Comparison of ENCODE assay signal across 9 cellular contexts in the genomic region with DNA sequence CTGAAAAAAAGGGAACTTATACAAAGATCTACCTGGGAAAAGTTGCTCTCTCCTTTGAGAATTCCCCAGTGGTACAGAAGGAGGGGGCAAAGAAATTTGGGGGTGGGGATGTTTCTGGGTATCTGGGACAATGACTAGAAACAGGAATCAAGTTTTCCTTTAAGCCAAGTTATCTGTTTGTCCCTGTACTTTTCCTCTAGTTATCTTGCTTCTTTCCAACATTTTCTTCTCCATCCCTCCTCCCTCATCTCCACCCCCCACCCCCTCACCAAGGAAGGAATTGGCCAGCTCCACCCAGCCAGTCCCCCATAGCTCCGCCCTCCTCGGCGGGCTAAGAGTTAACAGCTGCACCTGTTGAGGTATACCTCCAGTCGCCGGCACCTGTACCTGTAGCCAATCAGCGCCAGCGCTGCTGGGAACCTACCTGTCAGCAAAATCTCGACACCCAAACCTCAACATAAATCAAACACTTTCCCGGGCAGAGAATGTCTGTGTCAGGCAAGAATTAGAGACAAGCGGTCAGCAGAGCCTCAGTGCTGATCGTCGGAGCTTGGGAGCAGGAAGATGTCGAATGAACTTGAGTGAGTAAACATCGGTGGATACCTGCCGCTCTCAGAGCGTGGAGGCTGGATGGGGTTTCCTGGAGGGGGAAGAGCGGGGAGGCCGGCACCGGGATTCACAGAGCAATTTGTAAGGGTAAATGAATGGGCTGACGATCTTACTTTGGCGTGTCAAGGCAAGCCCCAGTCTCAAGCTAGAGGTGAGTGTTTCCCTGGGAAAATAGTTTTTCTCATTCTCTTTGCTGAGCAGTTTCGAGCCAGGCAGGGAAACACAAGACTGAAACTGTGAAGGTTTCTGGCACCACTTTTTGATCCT. TPM values are rescaled to one million over a fixed set of nuclear protein-coding genes. Genes with fewer than 3 reads are reported as not detected.
A peak's percentile ranks its signal among the peaks of the same experiment; 100 is the strongest.
DNase-seq lines count a peak whose midpoint lies in the region; ATAC-seq and TF ChIP-seq lines count a peak whose summit lies in the region.
"Had no signal": no experiment of that assay in that cellular context is flagged by ENCODE, and none has a peak within 500 bp of the region (broad histone marks: within the 10 kb centered on the region; RNA-seq: fewer than 3 reads in every experiment).

A gene (plus strand): TSS at position 370 of the 876 bp plus-strand sequence. CDS start 195 bp downstream, at position 565.

- H3K4me1 Mint-ChIP-seq in WTC11 = peaks cover 51% of the 10 kb centered on the region

- intact Hi-C loops in upper lobe of right lung (cut with DNase I) = no loop called here

- no peaks in the 10 kb centered on the region for H3K36me3 ChIP-seq in iPS-20b (ENCODE audit: insufficient read depth, low read depth, low read length)
- no peaks in the 10 kb centered on the region for H3K36me3 ChIP-seq in upper lobe of right lung

- CTCF ChIA-PET in WTC11 (lab: Charles Lee) = interaction anchor here (0.5 to 6.1 kb wide), 13 partner anchors 11 to 176 kb away, joined by 3 to 39 read pairs (median 5); no protein-coding TSS in a partner anchor

- no peak within 1 kb of the TSS for H3K27ac ChIP-seq in iPS-20b (ENCODE audit: low read length)
- no peak within 1 kb of the TSS for H3K27ac ChIP-seq in upper lobe of right lung

- H3K9me3 ChIP-seq in iPS-20b (ENCODE audit: insufficient read depth, low read depth, low read length) (no peaks in the 10 kb centered on the region), upper lobe of right lung (no peaks in the 10 kb centered on the region)

- ATAC-seq in WTC11 (peak; percentile 94), upper lobe of right lung (peak; percentile 48), HG03520 (IDR thresholded peaks at IDR 0.05; ENCODE audit: unreplicated experiment) (no peak), HG03571 (IDR thresholded peaks at IDR 0.05; ENCODE audit: unreplicated experiment) (no peak)

- DNase-seq in activated naive CD4-positive, alpha-beta T cell treated with Interleukin-2 at 50 U/mL for 16 hours = peak; percentile 9
- DNase-seq in activated naive CD4-positive, alpha-beta T cell (lab: John Stamatoyannopoulos, UW) = no peak
- DNase-seq in WTC11 (ENCODE audit: low spot score) (peak; percentile 90), upper lobe of right lung (peak; percentile 67)
- no peak for DNase-seq in stimulated activated CD4-positive, alpha-beta T cell treated with anti-CD3 and anti-CD28 coated beads, Interleukin-12 subunit alpha, Interleukin-12 subunit beta, amount 100 ng/mL, for 4 hours
- DNase-seq: NCI-H446 treated with DMSO at 0.1 percent for 48 hours had no signal

- POLR2A ChIA-PET in WTC11 (lab: Charles Lee) = interaction anchor here (0.6 to 1.3 kb wide), 6 partner anchors 9 to 703 kb away, joined by 3 to 7 read pairs (median 4); no protein-coding TSS in a partner anchor

- H3K9ac ChIP-seq in iPS-20b (ENCODE audit: low read depth, low read length) = no peak within 1 kb of the TSS

- no peaks in the 10 kb centered on the region for H3K36me3 Mint-ChIP-seq in WTC11

- H3K27ac Mint-ChIP-seq in WTC11 = peak within 1 kb of the TSS; percentile 68

- H3K4me3 ChIP-seq in iPS-20b (ENCODE audit: low read length) (peak within 1 kb of the TSS; percentile 64), upper lobe of right lung (no peak within 1 kb of the TSS)

- peaks cover 59% of the 10 kb centered on the region for H3K27me3 ChIP-seq in iPS-20b (ENCODE audit: insufficient read depth, low read length)
- H3K27me3 ChIP-seq in upper lobe of right lung = peaks cover 10% of the 10 kb centered on the region

- H3K4me3 Mint-ChIP-seq in WTC11 = peak within 1 kb of the TSS; percentile 71

- peaks cover 33% of the 10 kb centered on the region for H3K4me1 ChIP-seq in iPS-20b (ENCODE audit: insufficient read depth, low read length)
- peaks cover 14% of the 10 kb centered on the region for H3K4me1 ChIP-seq in upper lobe of right lung

- peaks cover 46% of the 10 kb centered on the region for H3K27me3 Mint-ChIP-seq in WTC11 (ENCODE audit: low read depth)

- H3K9me3 Mint-ChIP-seq in WTC11 = no peaks in the 10 kb centered on the region

- TF ChIP-seq CTCF in WTC11 (IDR thresholded peaks at IDR 0.05) (no peak), upper lobe of right lung (IDR thresholded peaks at IDR 0.05) (no peak)

TF ChIP-seq in WTC11, 78 proteins besides CTCF, POLR2A, EP300 and RAD21:
- TF ChIP-seq, protein P1, sequence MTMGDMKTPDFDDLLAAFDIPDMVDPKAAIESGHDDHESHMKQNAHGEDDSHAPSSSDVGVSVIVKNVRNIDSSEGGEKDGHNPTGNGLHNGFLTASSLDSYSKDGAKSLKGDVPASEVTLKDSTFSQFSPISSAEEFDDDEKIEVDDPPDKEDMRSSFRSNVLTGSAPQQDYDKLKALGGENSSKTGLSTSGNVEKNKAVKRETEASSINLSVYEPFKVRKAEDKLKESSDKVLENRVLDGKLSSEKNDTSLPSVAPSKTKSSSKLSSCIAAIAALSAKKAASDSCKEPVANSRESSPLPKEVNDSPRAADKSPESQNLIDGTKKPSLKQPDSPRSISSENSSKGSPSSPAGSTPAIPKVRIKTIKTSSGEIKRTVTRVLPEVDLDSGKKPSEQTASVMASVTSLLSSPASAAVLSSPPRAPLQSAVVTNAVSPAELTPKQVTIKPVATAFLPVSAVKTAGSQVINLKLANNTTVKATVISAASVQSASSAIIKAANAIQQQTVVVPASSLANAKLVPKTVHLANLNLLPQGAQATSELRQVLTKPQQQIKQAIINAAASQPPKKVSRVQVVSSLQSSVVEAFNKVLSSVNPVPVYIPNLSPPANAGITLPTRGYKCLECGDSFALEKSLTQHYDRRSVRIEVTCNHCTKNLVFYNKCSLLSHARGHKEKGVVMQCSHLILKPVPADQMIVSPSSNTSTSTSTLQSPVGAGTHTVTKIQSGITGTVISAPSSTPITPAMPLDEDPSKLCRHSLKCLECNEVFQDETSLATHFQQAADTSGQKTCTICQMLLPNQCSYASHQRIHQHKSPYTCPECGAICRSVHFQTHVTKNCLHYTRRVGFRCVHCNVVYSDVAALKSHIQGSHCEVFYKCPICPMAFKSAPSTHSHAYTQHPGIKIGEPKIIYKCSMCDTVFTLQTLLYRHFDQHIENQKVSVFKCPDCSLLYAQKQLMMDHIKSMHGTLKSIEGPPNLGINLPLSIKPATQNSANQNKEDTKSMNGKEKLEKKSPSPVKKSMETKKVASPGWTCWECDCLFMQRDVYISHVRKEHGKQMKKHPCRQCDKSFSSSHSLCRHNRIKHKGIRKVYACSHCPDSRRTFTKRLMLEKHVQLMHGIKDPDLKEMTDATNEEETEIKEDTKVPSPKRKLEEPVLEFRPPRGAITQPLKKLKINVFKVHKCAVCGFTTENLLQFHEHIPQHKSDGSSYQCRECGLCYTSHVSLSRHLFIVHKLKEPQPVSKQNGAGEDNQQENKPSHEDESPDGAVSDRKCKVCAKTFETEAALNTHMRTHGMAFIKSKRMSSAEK (CRISPR knock-in tag; IDR thresholded peaks at IDR 0.05; ENCODE audit: borderline replicate concordance) = no peak
- TF ChIP-seq, protein P2, sequence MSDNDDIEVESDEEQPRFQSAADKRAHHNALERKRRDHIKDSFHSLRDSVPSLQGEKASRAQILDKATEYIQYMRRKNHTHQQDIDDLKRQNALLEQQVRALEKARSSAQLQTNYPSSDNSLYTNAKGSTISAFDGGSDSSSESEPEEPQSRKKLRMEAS (CRISPR knock-in tag; IDR thresholded peaks at IDR 0.05) = peak; percentile 63; the same call in 1 of the 2 replicates
- TF ChIP-seq SP1 (CRISPR knock-in tag; conservative IDR thresholded peaks at IDR 0.05) (0 out of 2 replicates have a peak, but pooled peaks have one; percentile 23), ZNF317 (CRISPR knock-in tag; IDR thresholded peaks at IDR 0.05; ENCODE audit: borderline replicate concordance, low read depth) (no peak), NFYB (CRISPR knock-in tag; conservative IDR thresholded peaks at IDR 0.05; ENCODE audit: low read depth) (peak; percentile 38; the same call in 1 of the 2 replicates)

RNA-seq across cellular contexts. Expression of the gene that starts here (rescaled TPM):
- total RNA-seq in WTC11 (2021) (1.5 to 3.0 TPM (median 2.5 TPM) in 3 replicates), upper lobe of right lung (0.55 TPM)

Comparison
In these comparisons a context has a peak if more than half of its experiments do, and no peak if none do; other contexts are left out.
1. DNase-seq: peak in activated naive CD4-positive, alpha-beta T cell treated with Interleukin-2 at 50 U/mL for 16 hours (single experiment) and WTC11 (single experiment); none in activated naive CD4-positive, alpha-beta T cell (0 of 4) and stimulated activated CD4-positive, alpha-beta T cell treated with anti-CD3 and anti-CD28 coated beads, Interleukin-12 subunit alpha, Interleukin-12 subunit beta, amount 100 ng/mL, for 4 hours (single experiment).
2. Peak in DNase-seq and ATAC-seq in upper lobe of right lung; RNA of the gene not detected or under 1 TPM.